In genomic region chr10:80196270-80196949, GRCh38 we compare ENCODE assay signal across 1 cellular context.
A peak's percentile ranks its signal among the peaks of the same experiment; 100 is the strongest.
TF ChIP-seq lines count a peak whose summit lies in the region.

No MANE protein-coding gene starts in this region.

TF ChIP-seq in GM12878, 131 proteins besides CTCF, POLR2A, EP300 and RAD21 (continued from another document and continues in another):
- TF ChIP-seq, protein P1, sequence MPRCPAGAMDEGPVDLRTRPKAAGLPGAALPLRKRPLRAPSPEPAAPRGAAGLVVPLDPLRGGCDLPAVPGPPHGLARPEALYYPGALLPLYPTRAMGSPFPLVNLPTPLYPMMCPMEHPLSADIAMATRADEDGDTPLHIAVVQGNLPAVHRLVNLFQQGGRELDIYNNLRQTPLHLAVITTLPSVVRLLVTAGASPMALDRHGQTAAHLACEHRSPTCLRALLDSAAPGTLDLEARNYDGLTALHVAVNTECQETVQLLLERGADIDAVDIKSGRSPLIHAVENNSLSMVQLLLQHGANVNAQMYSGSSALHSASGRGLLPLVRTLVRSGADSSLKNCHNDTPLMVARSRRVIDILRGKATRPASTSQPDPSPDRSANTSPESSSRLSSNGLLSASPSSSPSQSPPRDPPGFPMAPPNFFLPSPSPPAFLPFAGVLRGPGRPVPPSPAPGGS (IDR thresholded peaks at IDR 0.05; ENCODE audit: borderline replicate concordance, insufficient read depth, low read depth, low read length, poor library complexity, severe bottlenecking): no peak
- TF ChIP-seq CHD2 (IDR thresholded peaks at IDR 0.05; ENCODE audit: borderline replicate concordance, low read depth, low read length) (no peak), RBBP5 (conservative IDR thresholded peaks at IDR 0.05) (no peak), PRDM15 (CRISPR knock-in tag; IDR thresholded peaks at IDR 0.05) (no peak), MYB (IDR thresholded peaks at IDR 0.05; ENCODE audit: borderline replicate concordance, low read depth, low read length) (no peak), CBX3 (IDR thresholded peaks at IDR 0.05; ENCODE audit: borderline replicate concordance, low read depth) (no peak), JUNB (IDR thresholded peaks at IDR 0.05) (no peak), HDAC2 (IDR thresholded peaks at IDR 0.05) (no peak), BCLAF1 (IDR thresholded peaks at IDR 0.05) (no peak), SUPT20H (IDR thresholded peaks at IDR 0.05; ENCODE audit: borderline replicate concordance, control insufficient read depth, low read depth, low read length) (no peak), STAT1 (conservative IDR thresholded peaks at IDR 0.05) (no peak), GATAD2B (conservative IDR thresholded peaks at IDR 0.05; ENCODE audit: low read depth) (peak; percentile 90; the same call in 1 of the 2 replicates), GABPA (IDR thresholded peaks at IDR 0.05; ENCODE audit: low read depth) (no peak), NBN (IDR thresholded peaks at IDR 0.05) (peak; percentile 41), ZSCAN29 (IDR thresholded peaks at IDR 0.05) (no peak), CREM (IDR thresholded peaks at IDR 0.05; ENCODE audit: low read depth) (peak; percentile 37; the same call in 1 of the 2 replicates), CHD1 (IDR thresholded peaks at IDR 0.05; ENCODE audit: low read depth, low read length) (no peak), STAT3 (IDR thresholded peaks at IDR 0.05; ENCODE audit: low read depth, low read length) (no peak), ZNF207 (IDR thresholded peaks at IDR 0.05; ENCODE audit: borderline replicate concordance) (no peak), LARP7 (IDR thresholded peaks at IDR 0.05) (peak; percentile 57; the same call in 1 of the 2 replicates), ATF7 (IDR thresholded peaks at IDR 0.05; ENCODE audit: low read depth) (peak; percentile 76), SMAD5 (IDR thresholded peaks at IDR 0.05; ENCODE audit: low read depth) (no peak), ESRRA (IDR thresholded peaks at IDR 0.05; ENCODE audit: low read length) (no peak), IKZF1 (conservative IDR thresholded peaks at IDR 0.05) (peak; percentile 91), RFX5 (IDR thresholded peaks at IDR 0.05; ENCODE audit: low read depth, low read length) (no peak), MEF2B (IDR thresholded peaks at IDR 0.05; ENCODE audit: partially characterized antibody, poor library complexity, severe bottlenecking) (peak; percentile 86), ETV6 (conservative IDR thresholded peaks at IDR 0.05 in 1 of 2, IDR thresholded peaks at IDR 0.05 in 1 of 2; ENCODE audit: borderline replicate concordance in 1 of 2, low read depth in 1 of 2) (no peak), TARDBP (IDR thresholded peaks at IDR 0.05; ENCODE audit: borderline replicate concordance) (no peak), ZBED1 (IDR thresholded peaks at IDR 0.05; ENCODE audit: borderline replicate concordance) (no peak), POU2F2 (IDR thresholded peaks at IDR 0.05; ENCODE audit: borderline replicate concordance, low read depth, low read length) (no peak), USF2 (IDR thresholded peaks at IDR 0.05; ENCODE audit: borderline replicate concordance, low read depth, low read length) (no peak), RUNX3 (IDR thresholded peaks at IDR 0.05; ENCODE audit: low read length) (peak; percentile 3; the same call in 1 of the 2 replicates), CBX5 (IDR thresholded peaks at IDR 0.05; ENCODE audit: low read depth) (no peak), MTA2 (IDR thresholded peaks at IDR 0.05; ENCODE audit: low read depth) (peak; percentile 73), ZNF622 (IDR thresholded peaks at IDR 0.05) (no peak), PAX8 (IDR thresholded peaks at IDR 0.05) (no peak)
- TF ChIP-seq, protein P2, sequence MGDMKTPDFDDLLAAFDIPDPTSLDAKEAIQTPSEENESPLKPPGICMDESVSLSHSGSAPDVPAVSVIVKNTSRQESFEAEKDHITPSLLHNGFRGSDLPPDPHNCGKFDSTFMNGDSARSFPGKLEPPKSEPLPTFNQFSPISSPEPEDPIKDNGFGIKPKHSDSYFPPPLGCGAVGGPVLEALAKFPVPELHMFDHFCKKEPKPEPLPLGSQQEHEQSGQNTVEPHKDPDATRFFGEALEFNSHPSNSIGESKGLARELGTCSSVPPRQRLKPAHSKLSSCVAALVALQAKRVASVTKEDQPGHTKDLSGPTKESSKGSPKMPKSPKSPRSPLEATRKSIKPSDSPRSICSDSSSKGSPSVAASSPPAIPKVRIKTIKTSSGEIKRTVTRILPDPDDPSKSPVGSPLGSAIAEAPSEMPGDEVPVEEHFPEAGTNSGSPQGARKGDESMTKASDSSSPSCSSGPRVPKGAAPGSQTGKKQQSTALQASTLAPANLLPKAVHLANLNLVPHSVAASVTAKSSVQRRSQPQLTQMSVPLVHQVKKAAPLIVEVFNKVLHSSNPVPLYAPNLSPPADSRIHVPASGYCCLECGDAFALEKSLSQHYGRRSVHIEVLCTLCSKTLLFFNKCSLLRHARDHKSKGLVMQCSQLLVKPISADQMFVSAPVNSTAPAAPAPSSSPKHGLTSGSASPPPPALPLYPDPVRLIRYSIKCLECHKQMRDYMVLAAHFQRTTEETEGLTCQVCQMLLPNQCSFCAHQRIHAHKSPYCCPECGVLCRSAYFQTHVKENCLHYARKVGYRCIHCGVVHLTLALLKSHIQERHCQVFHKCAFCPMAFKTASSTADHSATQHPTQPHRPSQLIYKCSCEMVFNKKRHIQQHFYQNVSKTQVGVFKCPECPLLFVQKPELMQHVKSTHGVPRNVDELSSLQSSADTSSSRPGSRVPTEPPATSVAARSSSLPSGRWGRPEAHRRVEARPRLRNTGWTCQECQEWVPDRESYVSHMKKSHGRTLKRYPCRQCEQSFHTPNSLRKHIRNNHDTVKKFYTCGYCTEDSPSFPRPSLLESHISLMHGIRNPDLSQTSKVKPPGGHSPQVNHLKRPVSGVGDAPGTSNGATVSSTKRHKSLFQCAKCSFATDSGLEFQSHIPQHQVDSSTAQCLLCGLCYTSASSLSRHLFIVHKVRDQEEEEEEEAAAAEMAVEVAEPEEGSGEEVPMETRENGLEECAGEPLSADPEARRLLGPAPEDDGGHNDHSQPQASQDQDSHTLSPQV (IDR thresholded peaks at IDR 0.05): no peak
- TF ChIP-seq, protein P3, sequence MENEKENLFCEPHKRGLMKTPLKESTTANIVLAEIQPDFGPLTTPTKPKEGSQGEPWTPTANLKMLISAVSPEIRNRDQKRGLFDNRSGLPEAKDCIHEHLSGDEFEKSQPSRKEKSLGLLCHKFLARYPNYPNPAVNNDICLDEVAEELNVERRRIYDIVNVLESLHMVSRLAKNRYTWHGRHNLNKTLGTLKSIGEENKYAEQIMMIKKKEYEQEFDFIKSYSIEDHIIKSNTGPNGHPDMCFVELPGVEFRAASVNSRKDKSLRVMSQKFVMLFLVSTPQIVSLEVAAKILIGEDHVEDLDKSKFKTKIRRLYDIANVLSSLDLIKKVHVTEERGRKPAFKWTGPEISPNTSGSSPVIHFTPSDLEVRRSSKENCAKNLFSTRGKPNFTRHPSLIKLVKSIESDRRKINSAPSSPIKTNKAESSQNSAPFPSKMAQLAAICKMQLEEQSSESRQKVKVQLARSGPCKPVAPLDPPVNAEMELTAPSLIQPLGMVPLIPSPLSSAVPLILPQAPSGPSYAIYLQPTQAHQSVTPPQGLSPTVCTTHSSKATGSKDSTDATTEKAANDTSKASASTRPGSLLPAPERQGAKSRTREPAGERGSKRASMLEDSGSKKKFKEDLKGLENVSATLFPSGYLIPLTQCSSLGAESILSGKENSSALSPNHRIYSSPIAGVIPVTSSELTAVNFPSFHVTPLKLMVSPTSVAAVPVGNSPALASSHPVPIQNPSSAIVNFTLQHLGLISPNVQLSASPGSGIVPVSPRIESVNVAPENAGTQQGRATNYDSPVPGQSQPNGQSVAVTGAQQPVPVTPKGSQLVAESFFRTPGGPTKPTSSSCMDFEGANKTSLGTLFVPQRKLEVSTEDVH (IDR thresholded peaks at IDR 0.05; ENCODE audit: low read depth, partially characterized antibody): no peak
- TF ChIP-seq, protein P4, sequence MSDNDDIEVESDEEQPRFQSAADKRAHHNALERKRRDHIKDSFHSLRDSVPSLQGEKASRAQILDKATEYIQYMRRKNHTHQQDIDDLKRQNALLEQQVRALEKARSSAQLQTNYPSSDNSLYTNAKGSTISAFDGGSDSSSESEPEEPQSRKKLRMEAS (IDR thresholded peaks at IDR 0.05; ENCODE audit: low read depth, low read length): no peak
- TF ChIP-seq, protein P5, sequence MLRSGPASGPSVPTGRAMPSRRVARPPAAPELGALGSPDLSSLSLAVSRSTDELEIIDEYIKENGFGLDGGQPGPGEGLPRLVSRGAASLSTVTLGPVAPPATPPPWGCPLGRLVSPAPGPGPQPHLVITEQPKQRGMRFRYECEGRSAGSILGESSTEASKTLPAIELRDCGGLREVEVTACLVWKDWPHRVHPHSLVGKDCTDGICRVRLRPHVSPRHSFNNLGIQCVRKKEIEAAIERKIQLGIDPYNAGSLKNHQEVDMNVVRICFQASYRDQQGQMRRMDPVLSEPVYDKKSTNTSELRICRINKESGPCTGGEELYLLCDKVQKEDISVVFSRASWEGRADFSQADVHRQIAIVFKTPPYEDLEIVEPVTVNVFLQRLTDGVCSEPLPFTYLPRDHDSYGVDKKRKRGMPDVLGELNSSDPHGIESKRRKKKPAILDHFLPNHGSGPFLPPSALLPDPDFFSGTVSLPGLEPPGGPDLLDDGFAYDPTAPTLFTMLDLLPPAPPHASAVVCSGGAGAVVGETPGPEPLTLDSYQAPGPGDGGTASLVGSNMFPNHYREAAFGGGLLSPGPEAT (IDR thresholded peaks at IDR 0.05; ENCODE audit: low read depth): peak; percentile 69; the same call in 1 of the 2 replicates
